Comparison of ENCODE assay signal across 12 cellular contexts in genomic region chr11:117183724-117184349, GRCh38. TPM values are rescaled to one million over a fixed set of nuclear protein-coding genes. Genes with fewer than 3 reads are reported as not detected.
DNase-seq lines count a peak whose midpoint lies in the region; TF ChIP-seq lines count a peak whose summit lies in the region.
"Had no signal": no experiment of that assay in that cellular context is flagged by ENCODE, and none has a peak within 500 bp of the region (broad histone marks: within the 10 kb centered on the region; RNA-seq: fewer than 3 reads in every experiment).

No MANE protein-coding gene starts in this region.

- peaks cover 27% of the 10 kb centered on the region for H3K4me1 Mint-ChIP-seq in neural crest cell

- H3K36me3 Mint-ChIP-seq in neural crest cell (ENCODE audit: low read depth) = no peaks in the 10 kb centered on the region

- H3K36me3 ChIP-seq in HEK293 (ENCODE audit: control insufficient read depth in 2 of 2, insufficient read depth in 1 of 2, low read length in 2 of 2) (peaks cover 0 to 58% of the 10 kb centered on the region in 2 experiments; a peak in 1 of 3 replicates), Peyer's patch (peaks cover 0 to 57% (median 0%) of the 10 kb centered on the region in 3 donors)

- H3K27me3 Mint-ChIP-seq in neural crest cell (ENCODE audit: low read depth) = no peaks in the 10 kb centered on the region
- H3K27me3 Mint-ChIP-seq: CD8-positive, alpha-beta memory T cell; naive thymus-derived CD8-positive, alpha-beta T cell had no signal

- no peaks in the 10 kb centered on the region for H3K9me3 ChIP-seq in HEK293 (ENCODE audit: control insufficient read depth, insufficient read depth, low read depth, low read length)
- no peaks in the 10 kb centered on the region for H3K9me3 ChIP-seq in Peyer's patch

- POLR2A ChIA-PET in HEK293 (lab: Yijun Ruan, JAX) = no interaction called here

- no peaks in the 10 kb centered on the region for H3K27me3 ChIP-seq in Peyer's patch

- TF ChIP-seq CTCF in HEK293 (tag by site-specific recombination; IDR thresholded peaks at IDR 0.05) (no peak), Peyer's patch (IDR thresholded peaks at IDR 0.05) (no peak), neural crest cell (conservative IDR thresholded peaks at IDR 0.05) (no peak)

- H3K4me3 Mint-ChIP-seq in neural crest cell = peak overlapping the region; percentile 69
- H3K4me3 Mint-ChIP-seq: HFFc6; naive thymus-derived CD8-positive, alpha-beta T cell had no signal

- TF ChIP-seq POLR2A in Peyer's patch (IDR thresholded peaks at IDR 0.05) = no peak

- H3K27ac Mint-ChIP-seq in neural crest cell (ENCODE audit: unreplicated experiment) = no peak overlapping the region
- H3K27ac Mint-ChIP-seq: HFFc6 had no signal

- H3K9me3 Mint-ChIP-seq in neural crest cell = no peaks in the 10 kb centered on the region
- H3K9me3 Mint-ChIP-seq: CD8-positive, alpha-beta memory T cell; HFFc6; naive thymus-derived CD8-positive, alpha-beta T cell had no signal

- CTCF ChIA-PET in HEK293 (lab: Yijun Ruan, JAX) = interaction anchor here (0.6 to 7.1 kb wide), 3 partner anchors 39 to 53 kb away, joined by 3 to 71 read pairs (median 3); partner anchors contain the start of gene PCSK7

- H3K4me1 ChIP-seq in HEK293 (ENCODE audit: control insufficient read depth, insufficient read depth, low read length) (no peaks in the 10 kb centered on the region), Peyer's patch (peaks cover 4 to 22% (median 12%) of the 10 kb centered on the region in 4 donors)

- no peak overlapping the region for H3K27ac ChIP-seq in HEK293 (ENCODE audit: extremely low read depth, low read depth, low read length)
- H3K27ac ChIP-seq in Peyer's patch = peak overlapping the region in 1 of 4 donors; percentile 13

- peak; percentile 13 to 58 (median 48) for DNase-seq in Peyer's patch
- DNase-seq in neural crest cell (ENCODE audit: low read depth, low spot score) = no peak
- DNase-seq in kidney tubule cell (ENCODE audit: low spot score) = no peak
- no peak for DNase-seq in inferior parietal cortex (ENCODE audit: extremely low spot score)
- DNase-seq: foreskin melanocyte, HFFc6, NCI-H1092, T1000 had no signal

- H3K4me3 ChIP-seq in HEK293 (ENCODE audit: low read depth, low read length) = no peak overlapping the region
- H3K4me3 ChIP-seq in Peyer's patch = no peak overlapping the region
- H3K4me3 ChIP-seq: skin epidermis had no signal

TF ChIP-seq in HEK293, 187 proteins besides CTCF, POLR2A, EP300 and RAD21:
- TF ChIP-seq, protein P1, sequence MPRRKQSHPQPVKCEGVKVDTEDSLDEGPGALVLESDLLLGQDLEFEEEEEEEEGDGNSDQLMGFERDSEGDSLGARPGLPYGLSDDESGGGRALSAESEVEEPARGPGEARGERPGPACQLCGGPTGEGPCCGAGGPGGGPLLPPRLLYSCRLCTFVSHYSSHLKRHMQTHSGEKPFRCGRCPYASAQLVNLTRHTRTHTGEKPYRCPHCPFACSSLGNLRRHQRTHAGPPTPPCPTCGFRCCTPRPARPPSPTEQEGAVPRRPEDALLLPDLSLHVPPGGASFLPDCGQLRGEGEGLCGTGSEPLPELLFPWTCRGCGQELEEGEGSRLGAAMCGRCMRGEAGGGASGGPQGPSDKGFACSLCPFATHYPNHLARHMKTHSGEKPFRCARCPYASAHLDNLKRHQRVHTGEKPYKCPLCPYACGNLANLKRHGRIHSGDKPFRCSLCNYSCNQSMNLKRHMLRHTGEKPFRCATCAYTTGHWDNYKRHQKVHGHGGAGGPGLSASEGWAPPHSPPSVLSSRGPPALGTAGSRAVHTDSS (tag by site-specific recombination; IDR thresholded peaks at IDR 0.05) = peak; percentile 77
- TF ChIP-seq ZNF473 (tag by site-specific recombination; IDR thresholded peaks at IDR 0.05) = no peak
TF ChIP-seq in HEK293: peak in this region for 1.

RNA-seq across cellular contexts. Expression of gene SIDT2, which starts 5.3 kb away (rescaled TPM):
- total RNA-seq in Peyer's patch (100 to 1,000 TPM in 3 of 4 donors, 10 to 100 TPM in 1; 69.3 to 201 (median 162) TPM), neural crest cell (33.5 and 37.6 TPM in 2 replicates)

RNA-seq across cellular contexts. Expression of gene TAGLN, which starts 15.3 kb away (rescaled TPM):
- total RNA-seq in Peyer's patch (100 to 1,000 TPM; 110 to 361 (median 254) TPM), neural crest cell (6.4 and 7.7 TPM in 2 replicates)

RNA-seq across cellular contexts. Expression of gene PAFAH1B2, which starts 39.8 kb away (rescaled TPM):
- total RNA-seq in Peyer's patch (10 to 100 TPM; 45.4 to 96.2 (median 66.9) TPM), neural crest cell (132 and 134 TPM in 2 replicates)

RNA-seq across cellular contexts. Expression of gene PCSK7, which starts 48.0 kb away (rescaled TPM):
- total RNA-seq in Peyer's patch (100 to 1,000 TPM; 136 to 244 (median 171) TPM), neural crest cell (49.7 and 53.1 TPM in 2 replicates)

RNA-seq across cellular contexts. Expression of gene RNF214, which starts 48.6 kb away (rescaled TPM):
- total RNA-seq in Peyer's patch (10 to 100 TPM; 10.2 to 32.2 (median 13.4) TPM), neural crest cell (47.2 and 47.5 TPM in 2 replicates)

Comparison
In these comparisons a context has a peak if more than half of its experiments do, and no peak if none do; other contexts are left out.
1. DNase-seq: peak in Peyer's patch (3 of 3); none in neural crest cell (single experiment), kidney tubule cell (single experiment) and inferior parietal cortex (single experiment).
2. RNA of gene TAGLN, which starts 15.3 kb away (total RNA-seq): 110 to 361 TPM in Peyer's patch; 6.4 to 7.7 TPM in neural crest cell; every median in the first group is over 10 times any median in the second.